In the genomic region with DNA sequence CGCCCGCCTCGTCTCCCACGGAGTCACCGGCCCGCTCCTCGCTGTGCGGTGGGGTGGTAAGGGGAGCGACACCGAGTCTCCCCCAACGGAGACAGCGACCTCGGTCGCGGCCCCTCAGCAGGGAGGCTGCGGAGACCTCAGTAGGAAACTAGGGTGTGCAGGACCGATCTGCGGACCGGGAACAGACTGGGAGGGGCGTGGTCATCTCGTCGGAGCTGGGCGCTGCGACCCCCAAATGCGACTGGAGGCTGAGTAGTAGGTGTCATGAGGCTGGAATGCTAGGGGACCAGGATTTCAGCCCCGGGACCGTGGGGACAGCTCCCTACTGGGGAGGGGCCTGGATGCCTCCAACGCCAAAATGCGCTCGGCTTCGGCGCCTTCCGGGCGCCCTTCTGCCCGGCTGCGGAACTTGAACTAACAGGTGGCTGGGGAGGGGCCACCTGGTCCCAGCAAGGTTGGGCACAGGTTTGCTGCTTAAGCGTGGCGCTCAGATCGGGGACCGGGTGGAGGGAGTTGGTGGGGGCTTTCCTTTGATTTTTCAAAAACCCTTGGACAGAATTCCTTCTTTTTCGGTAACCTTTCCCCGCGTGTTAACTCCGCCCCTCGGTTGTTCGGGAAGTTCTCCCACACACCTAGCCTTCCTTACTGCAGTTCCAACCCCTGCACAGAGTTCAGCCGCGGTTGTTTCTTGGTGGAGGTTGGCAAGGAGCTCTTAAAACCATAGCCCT, we compare ENCODE assay signal across 9 cellular contexts. TPM values are rescaled to one million over a fixed set of nuclear protein-coding genes. Genes with fewer than 3 reads are reported as not detected.
DNase-seq lines count a peak whose midpoint lies in the region; ATAC-seq, FAIRE-seq and TF ChIP-seq lines count a peak whose summit lies in the region.
"Had no signal": no experiment of that assay in that cellular context is flagged by ENCODE, and none has a peak within 500 bp of the region (broad histone marks: within the 10 kb centered on the region; RNA-seq: fewer than 3 reads in every experiment).

No MANE protein-coding gene starts in this region.

- TF ChIP-seq CTCF in PC-9 (conservative IDR thresholded peaks at IDR 0.05) (no peak), epithelial cell of proximal tubule (conservative IDR thresholded peaks at IDR 0.05; ENCODE audit: low read depth, low read length) (no peak), pancreas (IDR thresholded peaks at IDR 0.05) (no peak), omental fat pad (IDR thresholded peaks at IDR 0.05) (no peak)

- DNase-seq in ELF-1 (ENCODE audit: low read depth, low spot score), result peak; percentile 74
- peak in 1 of 2 experiments; percentile 28 for DNase-seq in PC-9
- DNase-seq in epithelial cell of proximal tubule (ENCODE audit: low read depth), result no peak
- DNase-seq in pancreas, result peak in 1 of 6 donors; percentile 33
- no peak for DNase-seq in stimulated activated naive CD4-positive, alpha-beta T cell (lab: John Stamatoyannopoulos, UW)
- no peak for DNase-seq in omental fat pad (ENCODE audit: low spot score)
- no peak for DNase-seq in mesenteric fat pad (ENCODE audit: low spot score)

- no peak overlapping the region for H3K27ac ChIP-seq in PC-9
- no peak overlapping the region for H3K27ac ChIP-seq in pancreas

- peaks cover 18% of the 10 kb centered on the region for H3F3A ChIP-seq in PC-9 (ENCODE audit: insufficient read depth, low read depth)

- ATAC-seq in pancreas, result peak; percentile 60 to 71 (median 64)
- no peak for ATAC-seq in omental fat pad (ENCODE audit: low FRiP score)
- no peak for ATAC-seq in GM19455 (IDR thresholded peaks at IDR 0.05; ENCODE audit: unreplicated experiment)

- POLR2A ChIA-PET in PC-9 (lab: Charles Lee; ENCODE audit: unreplicated experiment), result interaction anchor here (0.7 kb wide), 1 partner anchor 44 kb away, joined by 3 read pairs; no protein-coding TSS in a partner anchor

- peak overlapping the region; percentile 77 for H3K4me3 ChIP-seq in PC-9
- peak overlapping the region; percentile 11 for H3K4me3 ChIP-seq in epithelial cell of proximal tubule (ENCODE audit: low read depth, low read length)
- H3K4me3 ChIP-seq in pancreas, result peak overlapping the region; percentile 7 to 53 (median 36)

- no TSS peak for BruUV-seq in PC-9 (replicated peaks; lab: Mats Ljungman, UMichigan)

- H3K36me3 ChIP-seq in PC-9 (ENCODE audit: low read depth), result no peaks in the 10 kb centered on the region
- no peaks in the 10 kb centered on the region for H3K36me3 ChIP-seq in pancreas

- no peak for FAIRE-seq in pancreas (lab: Jason Lieb, UNC)

- H3K4me1 ChIP-seq in PC-9 (replicated peaks; ENCODE audit: insufficient read depth) (peaks cover 25% of the 10 kb centered on the region; the same call in 1 of the 2 replicates), pancreas (peaks cover 0 to 2% (median 0%) of the 10 kb centered on the region in 3 donors)

- intact Hi-C loops in PC-9 (cut with micrococcal nuclease; ENCODE audit: unreplicated experiment), result loop anchor here (1.0 kb wide), 2 partner anchors 14 to 51 kb away; no protein-coding TSS in a partner anchor
- intact Hi-C loops in pancreas (cut with DNase I), result no loop called here

- no peaks in the 10 kb centered on the region for H3K9me2 ChIP-seq in PC-9 (ENCODE audit: insufficient read depth)

- CTCF ChIA-PET in PC-9 (lab: Charles Lee), result no interaction called here

- H3K9me3 ChIP-seq in PC-9 (ENCODE audit: insufficient read depth, low read depth), result no peaks in the 10 kb centered on the region
- H3K9me3 ChIP-seq in pancreas, result no peaks in the 10 kb centered on the region

- H3K27me3 ChIP-seq in PC-9 (ENCODE audit: insufficient read depth, low read depth) (no peaks in the 10 kb centered on the region), pancreas (peaks cover 0 to 14% (median 0%) of the 10 kb centered on the region in 4 donors)

- peaks cover 17% of the 10 kb centered on the region; the same call in 1 of the 2 replicates for H3K79me2 ChIP-seq in PC-9 (ENCODE audit: low read depth)

- peak overlapping the region; percentile 93 for H3K4me2 ChIP-seq in PC-9

- H4K20me1 ChIP-seq in PC-9 (ENCODE audit: insufficient read depth), result peaks cover 8% of the 10 kb centered on the region; the same call in 1 of the 2 replicates

- WGBS in pancreas, 2 donors, result 3 to 5% methylated on average over 44 to 48 of the region's 48 CpGs

- H2AFZ ChIP-seq in PC-9, result peak overlapping the region; percentile 81

RNA-seq across cellular contexts. Expression of a gene that starts 1.5 kb away (rescaled TPM):
- 45.1 and 46.3 TPM in 2 replicates for total RNA-seq in PC-9 (2021)
- total RNA-seq in epithelial cell of proximal tubule, result 0.14 and 0.29 TPM in 2 replicates
- under 1 TPM; 0.09 to 0.67 (median 0.24) TPM for total RNA-seq in pancreas
- polyA plus RNA-seq in pancreas, result 1 to 10 TPM; 1.3 to 4.2 TPM
- total RNA-seq in omental fat pad, result 1 to 10 TPM in 2 of 4 donors, under 1 TPM in 1, not detected in 1; 0.56 to 2.2 (median 1.1) TPM
- total RNA-seq in mesenteric fat pad, result not detected
- total RNA-seq: T-helper 1 cell treated with Interleukin-12 subunit alpha and Interleukin-12 subunit beta and Interleukin-4 antibody, amounts not matched to agents 30 ng/mL and 1 ng/mL, for 36 hours had no signal

Comparison
In these comparisons a context has a peak if more than half of its experiments do, and no peak if none do; other contexts are left out.
1. H3K4me3 ChIP-seq: peak in every context shown above with its lines; median percentile 77 in PC-9; 36 in pancreas; 11 in epithelial cell of proximal tubule.
2. ATAC-seq: peak in pancreas (4 of 4); none in omental fat pad (single experiment) and GM19455 (single experiment).
3. RNA of a gene that starts 1.5 kb away (total RNA-seq): 45.1 to 46.3 TPM in PC-9; 0.56 to 2.2 TPM in omental fat pad, 0.09 to 0.67 TPM in pancreas, 0.14 to 0.29 TPM in epithelial cell of proximal tubule and not detected in mesenteric fat pad (single experiment); every median in the first group is over 10 times any median in the second.